ENCODE assay signal across 24 cellular contexts in the genomic region with DNA sequence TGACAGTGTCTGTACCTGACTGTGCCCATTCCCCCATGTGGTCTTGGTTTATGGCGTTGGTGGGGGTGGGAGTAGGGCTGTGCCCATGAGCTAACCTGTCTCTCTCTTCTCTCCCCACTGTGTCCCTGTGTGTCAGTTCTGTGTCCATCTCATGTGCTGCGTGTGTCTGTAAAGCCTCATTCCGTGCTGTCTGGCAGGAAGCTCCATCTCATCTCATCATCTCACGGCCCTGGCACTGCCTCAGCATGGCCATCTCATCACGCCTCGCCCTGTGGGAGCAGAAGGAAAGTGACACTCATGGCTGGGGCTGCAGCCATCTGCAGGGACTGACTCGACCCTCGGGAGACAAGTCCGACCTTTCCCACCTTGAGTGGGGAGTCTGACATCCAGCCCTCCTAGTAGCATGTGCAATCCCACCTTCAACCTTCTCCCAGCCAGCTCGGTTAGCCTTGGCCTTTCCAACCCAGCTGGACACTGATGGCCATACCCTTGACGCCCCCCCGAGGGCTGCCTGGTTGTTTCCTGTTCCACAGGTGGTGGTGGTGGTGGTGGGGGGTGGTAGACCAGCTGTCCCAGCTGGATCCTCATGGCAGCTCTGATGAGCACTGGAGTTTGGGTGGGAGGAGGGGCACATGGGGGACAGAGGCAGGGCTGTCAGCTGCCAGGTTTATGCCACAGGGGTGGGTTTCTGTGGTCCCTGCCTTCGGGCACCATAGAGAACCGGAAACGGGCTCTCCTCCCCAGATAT. TPM values are rescaled to one million over a fixed set of nuclear protein-coding genes. Genes with fewer than 3 reads are reported as not detected.
DNase-seq lines count a peak whose midpoint lies in the region; ATAC-seq, FAIRE-seq and TF ChIP-seq lines count a peak whose summit lies in the region.
"Had no signal": no experiment of that assay in that cellular context is flagged by ENCODE, and none has a peak within 500 bp of the region (broad histone marks: within the 10 kb centered on the region; RNA-seq: fewer than 3 reads in every experiment).

No MANE protein-coding gene starts in this region.

- H3K27me3 ChIP-seq in H1 (replicated peaks in 1 of 4; ENCODE audit: control insufficient read depth in 3 of 4, extremely low read depth in 1 of 4, insufficient read depth in 3 of 4, low read length in 3 of 4) (no peaks in the 10 kb centered on the region), HepG2 (ENCODE audit: control insufficient read depth in 1 of 2, insufficient read depth in 2 of 2, low read length in 2 of 2) (peaks cover 0 to 1% of the 10 kb centered on the region in 2 experiments; a peak in 1 of 5 replicates), aorta (ENCODE audit: control insufficient read depth in 1 of 2, insufficient read depth in 2 of 2, low read length in 1 of 2) (no peaks in the 10 kb centered on the region), Karpas-422 (ENCODE audit: low read length) (no peaks in the 10 kb centered on the region)
- H3K27me3 ChIP-seq: adrenal gland, upper lobe of right lung had no signal

- H3K4me3 ChIP-seq in H1 (ENCODE audit: extremely low read depth in 1 of 4, insufficient read depth in 2 of 4, low read depth in 3 of 4, low read length in 4 of 4) (no peak overlapping the region), HepG2 (replicated peaks in 1 of 3; ENCODE audit: insufficient read depth in 1 of 3, low read depth in 2 of 3, low read length in 3 of 3) (no peak overlapping the region), aorta (ENCODE audit: low read length in 2 of 2) (no peak overlapping the region), Karpas-422 (ENCODE audit: low read length) (no peak overlapping the region)
- H3K4me3 ChIP-seq: adrenal gland, upper lobe of right lung had no signal

- no peaks in the 10 kb centered on the region for H3K9me2 ChIP-seq in Karpas-422 (replicated peaks; ENCODE audit: insufficient read depth, low read length)

- no peak overlapping the region for H2AK5ac ChIP-seq in H1 (ENCODE audit: low read depth, low read length)

- intact Hi-C loops in HepG2 (cut with micrococcal nuclease; ENCODE audit: unreplicated experiment) (no loop called here), aorta (cut with DNase I) (no loop called here)

- no peak overlapping the region for H2BK12ac ChIP-seq in H1 (ENCODE audit: low read depth, low read length)

- H3K14ac ChIP-seq in H1 (ENCODE audit: insufficient read length): no peak overlapping the region

- H3K18ac ChIP-seq in H1 (ENCODE audit: extremely low read depth, low read length): no peak overlapping the region

- CTCF ChIA-PET in H1 (lab: Charles Lee; ENCODE audit: partially characterized antibody) (interaction anchor here (0.9 to 5.0 kb wide), 3 partner anchors 8 to 299 kb away, joined by 3 to 31 read pairs (median 6); no protein-coding TSS in a partner anchor), HepG2 (lab: Yijun Ruan, JAX; ENCODE audit: low intra/inter-chr PET ratio, low total read pairs) (no interaction called here)

- H3K36me3 Mint-ChIP-seq in activated naive CD8-positive, alpha-beta T cell treated with anti-CD3 and anti-CD28 coated beads, Interleukin-2, amount 10 ng/mL, durations not matched to agents 7 days and 5 days: peaks cover 9% of the 10 kb centered on the region
- H3K36me3 Mint-ChIP-seq in activated naive CD8-positive, alpha-beta T cell treated with anti-CD3 and anti-CD28 coated beads for 36 hours: no peaks in the 10 kb centered on the region
- H3K36me3 Mint-ChIP-seq: IgD-negative memory B cell, mesothelial cell of epicardium, T-cell had no signal

- H3K27ac Mint-ChIP-seq in activated naive CD8-positive, alpha-beta T cell treated with anti-CD3 and anti-CD28 coated beads, Interleukin-2, amount 10 ng/mL, durations not matched to agents 7 days and 5 days: peak overlapping the region; percentile 18
- H3K27ac Mint-ChIP-seq in activated naive CD8-positive, alpha-beta T cell treated with anti-CD3 and anti-CD28 coated beads for 36 hours: no peak overlapping the region
- H3K27ac Mint-ChIP-seq: activated CD4-positive, alpha-beta T cell treated with anti-CD3 and anti-CD28 coated beads, Interleukin-2, amount 10 ng/mL, durations not matched to agents 24 days and 14 days; IgD-negative memory B cell; mesothelial cell of epicardium; T-cell had no signal

- WGBS in H1 (ENCODE audit: extremely low coverage in 1 of 2, insufficient coverage in 1 of 2, insufficient read length in 1 of 2, insufficient replicate concordance in 2 of 2, low coverage in 1 of 2, low lambda C conversion rate in 2 of 2, missing lambda C conversion rate in 1 of 2), 2 experiments: 84% methylated on average over 15 of the region's 15 CpGs; no CpG with 5 or more reads in 1 of the 2 experiments
- 72% methylated on average over 11 of the region's 15 CpGs for WGBS in HepG2 (ENCODE audit: low lambda C conversion rate)
- 89 to 91% methylated on average over 15 of the region's 15 CpGs for WGBS in aorta, 2 donors

- H2BK5ac ChIP-seq in H1 (ENCODE audit: low read depth, low read length): no peak overlapping the region

- H3K4me2 ChIP-seq in H1 (ENCODE audit: insufficient read depth in 1 of 2, low read depth in 2 of 2, low read length in 2 of 2) (no peak overlapping the region), HepG2 (ENCODE audit: low read depth, low read length) (no peak overlapping the region), Karpas-422 (ENCODE audit: low read depth, low read length, poor library complexity, severe bottlenecking) (no peak overlapping the region)

- H3K4me1 ChIP-seq in H1 (replicated peaks in 1 of 4; ENCODE audit: control insufficient read depth in 3 of 4, insufficient read depth in 4 of 4, low read length in 3 of 4) (no peaks in the 10 kb centered on the region), HepG2 (ENCODE audit: insufficient read depth, low read length) (peaks cover 34% of the 10 kb centered on the region), aorta (ENCODE audit: control insufficient read depth in 1 of 2, insufficient read depth in 2 of 2, low read length in 2 of 2) (no peaks in the 10 kb centered on the region), Karpas-422 (ENCODE audit: low read length) (no peaks in the 10 kb centered on the region)
- H3K4me1 ChIP-seq: upper lobe of right lung had no signal

- H4K8ac ChIP-seq in H1 (ENCODE audit: extremely low read depth, insufficient read depth, low read length): no peak overlapping the region; the same call in 1 of the 2 replicates

- H2AFZ ChIP-seq in H1 (ENCODE audit: low read length) (no peak overlapping the region), HepG2 (ENCODE audit: low read length) (no peak overlapping the region), Karpas-422 (ENCODE audit: low read length) (no peak overlapping the region)

- H3K9me3 ChIP-seq in H1 (ENCODE audit: insufficient read depth in 2 of 2, low read depth in 1 of 2, low read length in 1 of 2): no peaks in the 10 kb centered on the region
- peaks cover 5% of the 10 kb centered on the region; the same call in 1 of the 2 replicates for H3K9me3 ChIP-seq in HepG2 (ENCODE audit: low read length)
- H3K9me3 ChIP-seq in aorta (ENCODE audit: control insufficient read depth, low read length): no peaks in the 10 kb centered on the region
- H3K9me3 ChIP-seq in Karpas-422 (ENCODE audit: low read length): no peaks in the 10 kb centered on the region
- H3K9me3 ChIP-seq: adrenal gland had no signal

- TF ChIP-seq RAD21 in H1 (IDR thresholded peaks at IDR 0.05 in 1 of 2, conservative IDR thresholded peaks at IDR 0.05 in 1 of 2; ENCODE audit: low read depth in 2 of 2, low read length in 2 of 2) (no peak), HepG2 (CRISPR knock-in tag; IDR thresholded peaks at IDR 0.05) (no peak)

- TF ChIP-seq CTCF in H1 (IDR thresholded peaks at IDR 0.05; ENCODE audit: control extremely low read depth in 1 of 3, insufficient read depth in 1 of 3, low read depth in 1 of 3, low read length in 3 of 3): no peak
- no peak for TF ChIP-seq CTCF in HepG2 (CRISPR knock-in tag; IDR thresholded peaks at IDR 0.05)

- H3K79me2 ChIP-seq in H1 (ENCODE audit: control insufficient read depth in 1 of 2, insufficient read depth in 2 of 2, low read length in 2 of 2) (no peaks in the 10 kb centered on the region), HepG2 (ENCODE audit: insufficient read depth, low read length) (no peaks in the 10 kb centered on the region), Karpas-422 (ENCODE audit: low read length) (no peaks in the 10 kb centered on the region)

- H4K5ac ChIP-seq in H1 (ENCODE audit: insufficient read length, low read depth, low read length): no peak overlapping the region

- H3K9ac ChIP-seq in H1 (replicated peaks in 1 of 4; ENCODE audit: extremely low read depth in 1 of 4, low read depth in 3 of 4, low read length in 3 of 4) (no peak overlapping the region), HepG2 (ENCODE audit: insufficient read depth, low read depth, low read length) (no peak overlapping the region), Karpas-422 (ENCODE audit: low read length) (no peak overlapping the region)

- TF ChIP-seq POLR2A in H1 (IDR thresholded peaks at IDR 0.05; ENCODE audit: control extremely low read depth in 1 of 2, low read depth in 2 of 2, low read length in 2 of 2) (no peak), HepG2 (IDR thresholded peaks at IDR 0.05; ENCODE audit: insufficient read depth in 1 of 2, low read depth in 2 of 2, low read length in 2 of 2) (no peak)

- FAIRE-seq in H1 (lab: Jason Lieb, UNC): no peak
- FAIRE-seq in HepG2 (lab: Jason Lieb, UNC): no peak
- FAIRE-seq: A204.1, frontal cortex had no signal

- H3K4ac ChIP-seq in H1 (replicated peaks; ENCODE audit: insufficient read length, low read depth, low read length): peak overlapping the region; percentile 88

- H3K27ac ChIP-seq in H1 (ENCODE audit: low read depth, low read length) (no peak overlapping the region), HepG2 (ENCODE audit: extremely low read length, insufficient read depth, low read length) (no peak overlapping the region), aorta (ENCODE audit: low read depth in 1 of 2, low read length in 2 of 2) (no peak overlapping the region), Karpas-422 (ENCODE audit: low read length) (no peak overlapping the region)
- H3K27ac ChIP-seq: adrenal gland, upper lobe of right lung had no signal

- in situ Hi-C loops in HepG2 (cut with HindIII; ENCODE audit: extremely low pct_ligation_motif_present, low pct_unique_long_range_greater_than_20kb): no loop called here

- ATAC-seq in activated naive CD8-positive, alpha-beta T cell treated with anti-CD3 and anti-CD28 coated beads, Interleukin-2, amount 10 ng/mL, durations not matched to agents 7 days and 5 days (ENCODE audit: low read depth): peak; percentile 22
- ATAC-seq in HepG2 (peak; percentile 26; the same call in 2 of the 3 replicates), aorta (ENCODE audit: low FRiP score) (peak; percentile 34)
- ATAC-seq in activated CD4-positive, CD25-positive, alpha-beta regulatory T cell treated with anti-CD3 and anti-CD28 coated beads, Interleukin-2, amount 50 U/mL, for 24 hours: no peak
- ATAC-seq: T-cell, upper lobe of right lung had no signal

- no peak overlapping the region for H3K23ac ChIP-seq in H1 (ENCODE audit: insufficient read length)

- BruUV-seq in HepG2 (replicated peaks; lab: Mats Ljungman, UMichigan): no TSS peak

- H4K91ac ChIP-seq in H1 (replicated peaks; ENCODE audit: insufficient read length, low read length): peak overlapping the region; percentile 57

- no peak overlapping the region for H2BK20ac ChIP-seq in H1 (ENCODE audit: low read length)

- H3K4me3 Mint-ChIP-seq in activated naive CD8-positive, alpha-beta T cell treated with anti-CD3 and anti-CD28 coated beads, Interleukin-2, amount 10 ng/mL, durations not matched to agents 7 days and 5 days: no peak overlapping the region
- H3K4me3 Mint-ChIP-seq in activated naive CD8-positive, alpha-beta T cell treated with anti-CD3 and anti-CD28 coated beads for 36 hours: no peak overlapping the region
- H3K4me3 Mint-ChIP-seq: activated CD4-positive, alpha-beta T cell treated with anti-CD3 and anti-CD28 coated beads, Interleukin-2, amount 10 ng/mL, durations not matched to agents 24 days and 14 days; IgD-negative memory B cell; mesothelial cell of epicardium; T-cell had no signal

- TF ChIP-seq EP300 in H1 (IDR thresholded peaks at IDR 0.05; ENCODE audit: borderline replicate concordance in 1 of 2, low read depth in 2 of 2, low read length in 2 of 2): no peak
- TF ChIP-seq EP300 in HepG2 (IDR thresholded peaks at IDR 0.05; ENCODE audit: low read depth in 2 of 2, low read length in 2 of 2): no peak
- no peak for TF ChIP-seq EP300 in HepG2 (CRISPR knock-in tag; IDR thresholded peaks at IDR 0.05; ENCODE audit: borderline replicate concordance)

- no peaks in the 10 kb centered on the region for H4K20me1 ChIP-seq in H1 (replicated peaks in 1 of 2; ENCODE audit: control insufficient read depth in 1 of 2, insufficient read depth in 2 of 2, low read length in 2 of 2)
- H4K20me1 ChIP-seq in HepG2 (ENCODE audit: insufficient read depth, low read length): no peaks in the 10 kb centered on the region
- H4K20me1 ChIP-seq in Karpas-422 (ENCODE audit: insufficient read depth, low read depth, low read length): no peaks in the 10 kb centered on the region

- no peaks in the 10 kb centered on the region for H3K79me1 ChIP-seq in H1 (ENCODE audit: low read depth, low read length)

- no peaks in the 10 kb centered on the region for H3K36me3 ChIP-seq in H1 (ENCODE audit: control insufficient read depth in 2 of 4, insufficient read depth in 4 of 4, low read length in 3 of 4)
- H3K36me3 ChIP-seq in HepG2 (replicated peaks in 1 of 2; ENCODE audit: control insufficient read depth in 1 of 2, insufficient read depth in 2 of 2, low read length in 2 of 2): no peaks in the 10 kb centered on the region
- H3K36me3 ChIP-seq in aorta (ENCODE audit: control insufficient read depth in 1 of 2, insufficient read depth in 2 of 2, low read length in 1 of 2): peaks cover 0 to 2% of the 10 kb centered on the region in 2 donors
- H3K36me3 ChIP-seq in Karpas-422 (ENCODE audit: insufficient read depth, low read length): no peaks in the 10 kb centered on the region
- H3K36me3 ChIP-seq: adrenal gland, upper lobe of right lung had no signal

- H2BK120ac ChIP-seq in H1 (replicated peaks; ENCODE audit: low read depth, low read length): no peak overlapping the region

- POLR2A ChIA-PET in activated naive CD8-positive, alpha-beta T cell treated with anti-CD3 and anti-CD28 coated beads, Interleukin-2, amount 10 ng/mL, durations not matched to agents 7 days and 5 days (lab: Charles Lee): interaction anchor here (0.5 to 1.7 kb wide), 2 partner anchors 25 to 911 kb away, joined by 3 to 9 read pairs; no protein-coding TSS in a partner anchor
- POLR2A ChIA-PET in H1 (lab: Charles Lee; ENCODE audit: partially characterized antibody) (no interaction called here), HepG2 (lab: Yijun Ruan, JAX) (interaction anchor here (0.6 kb wide), 1 partner anchor 315 kb away, joined by 6 read pairs; no protein-coding TSS in a partner anchor)

- H2BK15ac ChIP-seq in H1 (ENCODE audit: low read length): peak overlapping the region; percentile 90; the same call in 1 of the 2 replicates

- H3K23me2 ChIP-seq in H1 (ENCODE audit: low read depth, low read length): no peaks in the 10 kb centered on the region

- peaks cover 23% of the 10 kb centered on the region for H3K4me1 Mint-ChIP-seq in activated naive CD8-positive, alpha-beta T cell treated with anti-CD3 and anti-CD28 coated beads, Interleukin-2, amount 10 ng/mL, durations not matched to agents 7 days and 5 days
- H3K4me1 Mint-ChIP-seq in activated naive CD8-positive, alpha-beta T cell treated with anti-CD3 and anti-CD28 coated beads for 36 hours: no peaks in the 10 kb centered on the region
- H3K4me1 Mint-ChIP-seq: IgD-negative memory B cell, T-cell had no signal

- no peak overlapping the region for H3K56ac ChIP-seq in H1 (replicated peaks; ENCODE audit: insufficient read length, low read depth, low read length)

- no peak for DNase-seq in activated naive CD8-positive, alpha-beta T cell treated with anti-CD3 and anti-CD28 coated beads, Interleukin-2, amount 10 ng/mL, durations not matched to agents 7 days and 5 days
- no peak for DNase-seq in activated naive CD8-positive, alpha-beta T cell treated with anti-CD3 and anti-CD28 coated beads for 36 hours
- DNase-seq in H1 (ENCODE audit: low read depth in 1 of 2, low spot score in 2 of 2): no peak
- no peak for DNase-seq in HepG2 (ENCODE audit: low spot score)
- DNase-seq in aorta: no peak
- no peak for DNase-seq in Karpas-422
- no peak for DNase-seq in A172 (ENCODE audit: low spot score)
- DNase-seq: activated CD4-positive, alpha-beta T cell treated with anti-CD3 and anti-CD28 coated beads, Interleukin-2, amount 10 ng/mL, durations not matched to agents 24 days and 14 days; activated effector memory CD4-positive, alpha-beta T cell treated with Interleukin-2 at 50 U/mL for 16 hours; adrenal gland; C1 segment of cervical spinal cord; central memory CD4-positive, alpha-beta T cell; DMS 273 treated with DMSO at 0.1 percent for 48 hours; GDM1; NCI-H1436 treated with DMSO at 0.1 percent for 48 hours; stimulated activated CD4-positive, alpha-beta T cell treated with anti-CD3 and anti-CD28 coated beads, Interleukin-12 subunit alpha, Interleukin-12 subunit beta, amount 100 ng/mL, for 4 hours; T-cell; upper lobe of right lung had no signal

- no peaks in the 10 kb centered on the region for H3K27me3 Mint-ChIP-seq in activated naive CD8-positive, alpha-beta T cell treated with anti-CD3 and anti-CD28 coated beads, Interleukin-2, amount 10 ng/mL, durations not matched to agents 7 days and 5 days
- H3K27me3 Mint-ChIP-seq in activated naive CD8-positive, alpha-beta T cell treated with anti-CD3 and anti-CD28 coated beads for 36 hours: no peaks in the 10 kb centered on the region
- H3K27me3 Mint-ChIP-seq: activated CD4-positive, alpha-beta T cell treated with anti-CD3 and anti-CD28 coated beads, Interleukin-2, amount 10 ng/mL, durations not matched to agents 24 days and 14 days; T-cell had no signal

- peaks cover 7% of the 10 kb centered on the region for H3K9me3 Mint-ChIP-seq in activated naive CD8-positive, alpha-beta T cell treated with anti-CD3 and anti-CD28 coated beads, Interleukin-2, amount 10 ng/mL, durations not matched to agents 7 days and 5 days
- H3K9me3 Mint-ChIP-seq in activated naive CD8-positive, alpha-beta T cell treated with anti-CD3 and anti-CD28 coated beads for 36 hours: peaks cover 4% of the 10 kb centered on the region

RNA-seq across cellular contexts. Expression of a gene that starts 19.0 kb away (rescaled TPM):
- total RNA-seq in activated naive CD8-positive, alpha-beta T cell treated with anti-CD3 and anti-CD28 coated beads, Interleukin-2, amount 10 ng/mL, durations not matched to agents 7 days and 5 days: 1 to 10 TPM; 3.4 to 3.7 TPM
- total RNA-seq in activated naive CD8-positive, alpha-beta T cell treated with anti-CD3 and anti-CD28 coated beads for 36 hours: 1 to 10 TPM; 1.6 to 2.1 TPM
- 0.67 and 0.78 TPM in 2 replicates for total RNA-seq in H1 (2021; fragmentation: NEBNext Ultra II Directional; extraction: Animal tissue kit (Norgen Biotek cat#: 25700))
- polyA plus RNA-seq in H1 (2011; rRNA removed) (0.62 and 0.77 TPM in 2 replicates), HepG2 (2011; rRNA removed) (0.01 and 0.22 TPM in 2 replicates), aorta (10 to 100 TPM; 10.1 to 24.3 TPM)
- polyA plus RNA-seq in H1 (2011; cell fraction: cytosol; rRNA removed): 0.65 TPM
- polyA plus RNA-seq in H1 (2011; cell fraction: nucleus; rRNA removed): 1.5 TPM
- 0.80 to 1.4 TPM (median 1.2 TPM) in 4 replicates for polyA plus RNA-seq in H1 (2012, experiment 1 of 2)
- polyA plus RNA-seq in H1 (2012, experiment 2 of 2): 0.33 TPM
- polyA plus RNA-seq in H1 (2013, experiment 1 of 2): 0.10 TPM
- 0.18 TPM for polyA plus RNA-seq in H1 (2013, experiment 2 of 2)
- polyA minus RNA-seq in H1 (2011; rRNA and poly(A)+ RNA removed): 0.95 and 1.0 TPM in 2 replicates
- polyA minus RNA-seq in H1 (2011; cell fraction: cytosol; rRNA and poly(A)+ RNA removed): 0.44 TPM
- 1.6 TPM for polyA minus RNA-seq in H1 (2011; cell fraction: nucleus; rRNA and poly(A)+ RNA removed)
- total RNA-seq in HepG2 (2016; rRNA removed; fragmentation: Illumina TruSeq; extraction: Trizol) (0.04 TPM in 1 of 2 replicates, not detected in the other), aorta (10 to 100 TPM; 19.9 to 31.6 TPM)
- total RNA-seq in HepG2 (2016; cell fraction: cytosol; rRNA removed; fragmentation: Illumina TruSeq; extraction: Trizol; ENCODE audit: low read depth): not detected in 2 replicates
- total RNA-seq in HepG2 (2016; cell fraction: insoluble cytoplasmic fraction; rRNA removed; fragmentation: Illumina TruSeq; extraction: Trizol): 0.04 TPM in 1 of 2 replicates, not detected in the other
- total RNA-seq in HepG2 (2016; cell fraction: membrane; rRNA removed; fragmentation: Illumina TruSeq; extraction: Trizol): 0.17 TPM in 1 of 2 replicates, not detected in the other
- 0.06 TPM in 1 of 2 replicates, not detected in the other for total RNA-seq in HepG2 (2016; cell fraction: nucleus; rRNA removed; fragmentation: Illumina TruSeq; extraction: Trizol)
- polyA plus RNA-seq in HepG2 (2011; cell fraction: cytosol; rRNA removed): 0.01 and 0.06 TPM in 2 replicates
- 0.32 and 0.33 TPM in 2 replicates for polyA plus RNA-seq in HepG2 (2011; cell fraction: nucleus; rRNA removed)
- 0.07 and 0.23 TPM in 2 replicates for polyA plus RNA-seq in HepG2 (2012)
- polyA plus RNA-seq in HepG2 (2016; cell fraction: cytosol; fragmentation: Illumina TruSeq; extraction: Trizol; ENCODE audit: low read depth): not detected in 2 replicates
- 0.03 TPM in 1 of 2 replicates, not detected in the other for polyA plus RNA-seq in HepG2 (2016; cell fraction: insoluble cytoplasmic fraction; fragmentation: Illumina TruSeq; extraction: Trizol; ENCODE audit: low read depth)
- not detected in 2 replicates for polyA plus RNA-seq in HepG2 (2016; cell fraction: membrane; fragmentation: Illumina TruSeq; extraction: Trizol; ENCODE audit: low read depth)
- not detected in 2 replicates for polyA plus RNA-seq in HepG2 (2016; cell fraction: nucleus; fragmentation: Illumina TruSeq; extraction: Trizol; ENCODE audit: insufficient read depth, low read depth)
- 0.05 and 0.08 TPM in 2 replicates for polyA minus RNA-seq in HepG2 (2011; rRNA and poly(A)+ RNA removed; ENCODE audit: low replicate concordance)
- polyA minus RNA-seq in HepG2 (2011; cell fraction: cytosol; rRNA and poly(A)+ RNA removed): not detected in 2 replicates
- polyA minus RNA-seq in HepG2 (2011; cell fraction: nucleus; rRNA and poly(A)+ RNA removed): 0.13 and 0.99 TPM in 2 replicates
- total RNA-seq in Karpas-422 (2014; rRNA removed; shearing (Covaris generic); ENCODE audit: low replicate concordance): not detected in 2 replicates
- 0.05 TPM in 1 of 2 replicates, not detected in the other for total RNA-seq in A172 (2014; rRNA removed; shearing (Covaris generic))
- total RNA-seq: frontal cortex, pulmonary artery endothelial cell had no signal
- polyA plus RNA-seq: IgD-negative memory B cell had no signal

Comparison
In these comparisons a context has a peak if more than half of its experiments do, and no peak if none do; other contexts are left out.
1. ATAC-seq: peak in activated naive CD8-positive, alpha-beta T cell treated with anti-CD3 and anti-CD28 coated beads, Interleukin-2, amount 10 ng/mL, durations not matched to agents 7 days and 5 days (single experiment), HepG2 (single experiment) and aorta (single experiment); none in activated CD4-positive, CD25-positive, alpha-beta regulatory T cell treated with anti-CD3 and anti-CD28 coated beads, Interleukin-2, amount 50 U/mL, for 24 hours (0 of 2).
2. RNA of a gene that starts 19.0 kb away (total RNA-seq): 19.9 to 31.6 TPM in aorta; 3.4 to 3.7 TPM in activated naive CD8-positive, alpha-beta T cell treated with anti-CD3 and anti-CD28 coated beads, Interleukin-2, amount 10 ng/mL, durations not matched to agents 7 days and 5 days, 1.6 to 2.1 TPM in activated naive CD8-positive, alpha-beta T cell treated with anti-CD3 and anti-CD28 coated beads for 36 hours, 0.67 to 0.78 TPM in H1, 0.04 to 0.17 TPM in HepG2, not detected in Karpas-422 and 0.05 TPM in A172; every median in the first group is over 4 times any median in the second.